In the genomic region with DNA sequence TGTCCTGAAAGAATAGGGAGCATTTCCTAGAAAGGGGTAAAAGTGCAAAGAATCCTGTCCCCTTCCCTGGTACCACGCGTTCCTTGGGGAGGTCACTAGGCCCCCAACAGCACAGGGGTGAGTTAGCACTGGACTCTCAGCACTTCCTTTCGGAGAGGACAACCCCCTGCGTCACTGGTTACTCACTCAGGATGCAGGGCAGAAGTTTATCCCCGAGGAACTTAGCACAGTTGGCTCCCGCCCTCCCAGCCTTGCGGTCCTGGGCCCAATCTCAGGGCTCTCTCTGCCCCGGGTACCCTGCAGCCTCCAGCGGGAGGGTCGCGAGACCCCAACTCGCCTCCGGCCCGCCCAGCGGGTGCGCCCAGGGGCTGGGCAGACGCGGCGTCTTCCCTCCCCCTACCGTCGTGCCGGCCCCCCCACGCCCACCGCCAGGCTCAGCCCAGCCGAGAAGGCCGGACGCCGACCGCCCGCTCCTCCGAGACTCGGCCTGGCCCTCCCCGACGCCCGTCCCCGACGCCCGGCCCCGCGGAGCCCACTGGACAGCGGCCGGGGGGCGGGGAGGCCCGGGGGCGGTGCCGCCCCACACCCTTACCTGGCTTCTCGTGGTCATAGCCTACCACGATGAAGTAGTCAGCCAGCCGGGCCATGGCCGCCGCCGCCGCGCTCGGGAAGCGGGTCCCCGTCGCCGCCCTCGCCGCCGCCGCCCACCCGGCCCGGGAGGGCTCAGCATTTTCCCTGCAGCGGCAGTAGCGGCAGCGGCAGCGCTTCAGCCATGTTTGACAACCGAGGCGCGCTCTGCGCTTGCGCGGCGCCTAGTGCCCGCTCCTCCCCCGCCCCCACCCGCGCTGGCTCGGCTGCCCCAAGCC, we compare ENCODE assay signal across 8 cellular contexts. TPM values are rescaled to one million over a fixed set of nuclear protein-coding genes. Genes with fewer than 3 reads are reported as not detected.
DNase-seq lines count a peak whose midpoint lies in the region; ATAC-seq lines count a peak whose summit lies in the region.

Gene SBF2 (minus strand): TSS at position 797 of the 866 bp plus-strand sequence. CDS start 150 bp downstream, at position 647.

- DNase-seq in G401 (ENCODE audit: low spot score) (peak; percentile 80), NCI-H2227 treated with DMSO at 0.1 percent for 48 hours (lab: John Stamatoyannopoulos, UW) (peak; percentile 73), left kidney (ENCODE audit: low read depth, low spot score) (peak; percentile 95)
- DNase-seq in activated CD4-positive, alpha-beta T cell treated with anti-CD3 and anti-CD28 coated beads, Interleukin-2, amount 50 U/mL, for 24 hours (ENCODE audit: low read depth in 1 of 2, low spot score in 1 of 2), result peak; percentile 60 to 66
- DNase-seq in stimulated activated CD4-positive, alpha-beta T cell treated with anti-CD3 and anti-CD28 coated beads, Interleukin-1b, Interleukin-23, amount 100 ng/mL, for 24 hours (ENCODE audit: low read depth in 4 of 4, low spot score in 1 of 4), result peak; percentile 45 to 71 (median 66)

- H3K27me3 Mint-ChIP-seq in dendritic cell treated with granulocyte-macrophage colony-stimulating factor and Interleukin-4, amounts not matched to agents 40 ng/mL and 50 ng/mL, for 4 days, result no peaks in the 10 kb centered on the region

- in situ Hi-C loops in G401 (cut with HindIII; ENCODE audit: low sequenced_read_pairs), result no loop called here

- peaks cover 64% of the 10 kb centered on the region for H3K4me1 Mint-ChIP-seq in dendritic cell treated with granulocyte-macrophage colony-stimulating factor and Interleukin-4, amounts not matched to agents 40 ng/mL and 50 ng/mL, for 4 days (ENCODE audit: low read depth)

- peak within 1 kb of the TSS; percentile 79 for H3K4me3 Mint-ChIP-seq in dendritic cell treated with granulocyte-macrophage colony-stimulating factor and Interleukin-4, amounts not matched to agents 40 ng/mL and 50 ng/mL, for 4 days

- peaks cover 13% of the 10 kb centered on the region for H3K36me3 Mint-ChIP-seq in dendritic cell treated with granulocyte-macrophage colony-stimulating factor and Interleukin-4, amounts not matched to agents 40 ng/mL and 50 ng/mL, for 4 days (ENCODE audit: low read depth)

- peak within 1 kb of the TSS; percentile 85 for H3K27ac Mint-ChIP-seq in dendritic cell treated with granulocyte-macrophage colony-stimulating factor and Interleukin-4, amounts not matched to agents 40 ng/mL and 50 ng/mL, for 4 days

- intact Hi-C loops in dendritic cell treated with granulocyte-macrophage colony-stimulating factor and Interleukin-4, amounts not matched to agents 40 ng/mL and 50 ng/mL, for 4 days (cut with micrococcal nuclease), result loop anchor here (1.0 to 2.0 kb wide), 2 partner anchors 9 to 35 kb away; no protein-coding TSS in a partner anchor

- H3K9me3 Mint-ChIP-seq in dendritic cell treated with granulocyte-macrophage colony-stimulating factor and Interleukin-4, amounts not matched to agents 40 ng/mL and 50 ng/mL, for 4 days, result no peaks in the 10 kb centered on the region

- peak; percentile 44 for ATAC-seq in HG02588 (IDR thresholded peaks at IDR 0.05; ENCODE audit: unreplicated experiment)
- ATAC-seq in GM21786 (IDR thresholded peaks at IDR 0.05; ENCODE audit: unreplicated experiment), result no peak

RNA-seq across cellular contexts. Expression of gene SBF2, which starts in this region (rescaled TPM):
- total RNA-seq in G401 (2014; rRNA removed; shearing (Covaris generic)), result 35.9 and 67.9 TPM in 2 replicates
